ENCODE assay signal across 21 cellular contexts in the genomic region with DNA sequence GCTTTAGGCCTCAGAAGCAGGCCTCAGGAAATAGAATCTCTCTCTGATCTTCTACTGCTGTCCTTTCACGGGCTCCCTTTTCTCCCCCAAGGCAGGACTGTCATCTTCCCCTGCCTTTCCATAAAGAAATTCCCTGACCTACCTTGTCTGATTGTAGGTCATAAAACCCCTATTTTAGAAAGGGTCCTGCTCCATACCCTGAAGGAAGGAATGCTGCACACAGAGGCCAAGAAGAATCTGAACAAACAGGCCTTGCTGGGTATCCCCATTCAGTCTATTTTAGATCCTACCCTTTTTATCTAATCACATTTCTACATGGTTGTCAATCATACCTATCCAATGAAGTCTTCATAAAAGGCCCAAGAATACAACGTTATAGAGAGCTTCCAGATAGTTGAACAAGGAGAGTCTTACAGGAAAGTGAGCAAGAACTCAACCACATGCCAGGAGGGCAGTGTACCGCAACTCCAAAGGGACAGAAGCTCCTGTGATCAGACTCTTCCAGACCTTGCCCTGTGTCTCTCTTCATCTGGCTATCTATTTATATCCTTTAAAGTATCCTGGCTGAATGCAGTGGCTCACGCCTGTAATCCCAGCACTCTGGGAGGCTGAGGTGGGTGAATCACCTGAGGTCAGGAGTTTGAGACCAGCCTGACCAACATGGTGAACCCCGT.
"Had no signal": no experiment of that assay in that cellular context is flagged by ENCODE, and none has a peak within 500 bp of the region (broad histone marks: within the 10 kb centered on the region; RNA-seq: fewer than 3 reads in every experiment).

No MANE protein-coding gene starts in this region.

- H3K9me3 ChIP-seq: ascending aorta, esophagus muscularis mucosa, gastroesophageal sphincter, heart right ventricle, lower lobe of right lung, thoracic aorta had no signal

- H3K4me1 ChIP-seq: ascending aorta, esophagus muscularis mucosa, gastroesophageal sphincter, heart right ventricle, lower lobe of right lung had no signal

- H3K4me3 Mint-ChIP-seq: activated naive CD4-positive, alpha-beta T cell treated with anti-CD3 and anti-CD28 coated beads, Interleukin-2, amount 10 ng/mL, durations not matched to agents 7 days and 5 days; nephron progenitor cell; stimulated activated naive B cell treated with anti-CD40 and anti-IgM and Interleukin-4, amounts not matched to agents 10 μg/mL and 1 μg/mL and 100 μg/mL, for 72 hours had no signal

- H3K27me3 Mint-ChIP-seq: stimulated activated naive B cell treated with anti-CD40 and anti-IgM and Interleukin-4, amounts not matched to agents 10 μg/mL and 1 μg/mL and 100 μg/mL, for 72 hours had no signal

- H3K4me3 ChIP-seq: ascending aorta, esophagus muscularis mucosa, gastroesophageal sphincter, heart right ventricle, lower lobe of right lung, thoracic aorta had no signal

- DNase-seq: activated CD4-positive, alpha-beta T cell treated with anti-CD3 and anti-CD28 coated beads for 1 hour; activated CD8-positive, alpha-beta memory T cell treated with anti-CD3 and anti-CD28 coated beads for 24 hours; activated CD8-positive, alpha-beta memory T cell treated with anti-CD3 and anti-CD28 coated beads, Interleukin-2, amount 50 U/mL, for 48 hours; activated effector memory CD4-positive, alpha-beta T cell treated with Interleukin-2 at 50 U/mL for 16 hours; activated naive CD4-positive, alpha-beta T cell treated with anti-CD3 and anti-CD28 coated beads, Interleukin-2, amount 10 ng/mL, durations not matched to agents 7 days and 5 days; activated T-cell treated with anti-CD3 and anti-CD28 coated beads, Interleukin-2, amount 50 U/mL, for 48 hours; cerebellar nuclear complex; cortex of kidney; heart right ventricle; lower lobe of right lung; midbrain; nephron progenitor cell; occipital lobe; retina; stimulated activated naive B cell treated with anti-CD40 and anti-IgM and Interleukin-4, amounts not matched to agents 10 μg/mL and 1 μg/mL and 100 μg/mL, for 72 hours; T-helper 2 cell; WERI-Rb-1 had no signal

- H3K36me3 ChIP-seq: ascending aorta, esophagus muscularis mucosa, gastroesophageal sphincter, heart right ventricle, lower lobe of right lung, thoracic aorta, WERI-Rb-1 had no signal

- H3K36me3 Mint-ChIP-seq: activated naive CD4-positive, alpha-beta T cell treated with anti-CD3 and anti-CD28 coated beads, Interleukin-2, amount 10 ng/mL, durations not matched to agents 7 days and 5 days; stimulated activated naive B cell treated with anti-CD40 and anti-IgM and Interleukin-4, amounts not matched to agents 10 μg/mL and 1 μg/mL and 100 μg/mL, for 72 hours had no signal

- H3K27ac ChIP-seq: ascending aorta, esophagus muscularis mucosa, gastroesophageal sphincter, heart right ventricle, lower lobe of right lung, thoracic aorta, WERI-Rb-1 had no signal

- H3K27ac Mint-ChIP-seq: nephron progenitor cell; stimulated activated naive B cell treated with anti-CD40 and anti-IgM and Interleukin-4, amounts not matched to agents 10 μg/mL and 1 μg/mL and 100 μg/mL, for 72 hours had no signal

- H3K4me1 Mint-ChIP-seq: nephron progenitor cell; stimulated activated naive B cell treated with anti-CD40 and anti-IgM and Interleukin-4, amounts not matched to agents 10 μg/mL and 1 μg/mL and 100 μg/mL, for 72 hours had no signal

- H3K9me3 Mint-ChIP-seq: stimulated activated naive B cell treated with anti-CD40 and anti-IgM and Interleukin-4, amounts not matched to agents 10 μg/mL and 1 μg/mL and 100 μg/mL, for 72 hours had no signal

- H3K27me3 ChIP-seq: ascending aorta, esophagus muscularis mucosa, gastroesophageal sphincter, heart right ventricle had no signal
